Comparison of ENCODE assay signal across 8 cellular contexts in the genomic region with DNA sequence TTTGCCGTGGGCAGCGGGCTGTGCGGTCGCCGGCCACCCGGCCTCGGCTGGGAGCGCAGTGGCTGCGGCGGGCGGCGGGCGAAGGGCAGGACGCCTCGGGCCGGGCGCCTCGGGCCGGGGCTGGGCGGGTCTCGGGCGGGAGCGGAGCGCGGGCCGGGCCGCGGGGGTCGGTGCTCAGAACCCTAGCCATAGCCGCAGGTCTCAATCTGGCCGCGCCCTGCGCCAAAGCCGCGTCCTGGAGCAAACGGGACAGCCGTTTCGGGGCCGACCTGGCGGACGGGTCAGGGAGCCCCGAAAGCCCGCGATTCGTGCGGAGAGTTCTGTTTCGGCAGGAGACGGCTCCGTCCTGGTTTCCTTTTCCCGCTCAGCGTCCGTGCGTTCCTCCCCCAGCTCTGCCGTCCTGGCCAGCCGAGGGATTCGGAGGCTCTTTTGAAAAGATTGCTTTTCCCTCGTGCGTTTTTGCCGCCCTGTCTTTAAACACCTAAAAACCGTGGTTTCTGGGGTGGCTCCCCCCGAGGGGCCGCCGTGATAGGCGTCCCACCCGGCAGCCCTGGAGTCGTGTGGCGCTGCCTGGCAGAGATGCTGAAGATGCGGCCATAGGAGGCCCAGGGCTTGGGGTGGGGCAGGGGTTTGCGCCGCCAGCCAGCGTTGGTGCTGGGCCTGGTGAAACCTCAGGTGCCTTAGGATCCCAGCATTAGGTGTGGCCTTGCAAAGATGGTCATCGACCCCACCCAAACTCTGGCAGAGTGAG. TPM values are rescaled to one million over a fixed set of nuclear protein-coding genes. Genes with fewer than 3 reads are reported as not detected.
DNase-seq lines count a peak whose midpoint lies in the region; ATAC-seq lines count a peak whose summit lies in the region.

No MANE protein-coding gene starts in this region.

- H3K9me3 ChIP-seq in iPS-18c (ENCODE audit: control insufficient read depth, insufficient read depth, low read length) = peaks cover 5% of the 10 kb centered on the region

- no peak overlapping the region for H3K27ac ChIP-seq in substantia nigra (ENCODE audit: low read depth, low read length, poor library complexity, severe bottlenecking)

- no peak overlapping the region for H3K27ac Mint-ChIP-seq in activated T-helper 2 cell treated with anti-CD3 and anti-CD28 coated beads, Interferon-gamma antibody, Interleukin-2, Interleukin-4, amounts not matched to agents 10 μg/mL and 5 μg/mL and 100 μg/mL, durations not matched to agents 14 hours and 24 hours and 36 hours
- H3K27ac Mint-ChIP-seq in stimulated activated memory B cell treated with anti-CD40 and anti-IgM and Interleukin-4, amounts not matched to agents 10 μg/mL and 1 μg/mL and 100 μg/mL, for 72 hours = no peak overlapping the region

- peak overlapping the region; percentile 65 for H3K4me3 ChIP-seq in iPS-18c (ENCODE audit: insufficient read depth, low read depth, low read length)

- DNase-seq in NCI-H2227 (lab: John Stamatoyannopoulos, UW; ENCODE audit: unreplicated experiment) (peak; percentile 6), NCI-H2227 treated with DMSO at 0.1 percent for 48 hours (lab: John Stamatoyannopoulos, UW) (no peak), substantia nigra (lab: John Stamatoyannopoulos, UW) (no peak), NCI-H1105 (lab: John Stamatoyannopoulos, UW) (no peak)
- DNase-seq in activated T-helper 2 cell treated with anti-CD3 and anti-CD28 coated beads, Interferon-gamma antibody, Interleukin-2, Interleukin-4, amounts not matched to agents 10 μg/mL and 5 μg/mL and 100 μg/mL, durations not matched to agents 14 hours and 24 hours and 36 hours (ENCODE audit: low spot score) = no peak

- H3K27me3 Mint-ChIP-seq in activated T-helper 2 cell treated with anti-CD3 and anti-CD28 coated beads, Interferon-gamma antibody, Interleukin-2, Interleukin-4, amounts not matched to agents 10 μg/mL and 5 μg/mL and 100 μg/mL, durations not matched to agents 14 hours and 24 hours and 36 hours (ENCODE audit: low read depth) = peaks cover 39% of the 10 kb centered on the region
- peaks cover 75% of the 10 kb centered on the region for H3K27me3 Mint-ChIP-seq in stimulated activated memory B cell treated with anti-CD40 and anti-IgM and Interleukin-4, amounts not matched to agents 10 μg/mL and 1 μg/mL and 100 μg/mL, for 72 hours

- no peak for ATAC-seq in stimulated activated memory B cell treated with anti-CD40 and anti-IgM and Interleukin-4, amounts not matched to agents 10 μg/mL and 1 μg/mL and 100 μg/mL, for 72 hours
- no peak for ATAC-seq in HG02852 (IDR thresholded peaks at IDR 0.05; ENCODE audit: unreplicated experiment)

- peaks cover 3% of the 10 kb centered on the region for H3K4me1 Mint-ChIP-seq in activated T-helper 2 cell treated with anti-CD3 and anti-CD28 coated beads, Interferon-gamma antibody, Interleukin-2, Interleukin-4, amounts not matched to agents 10 μg/mL and 5 μg/mL and 100 μg/mL, durations not matched to agents 14 hours and 24 hours and 36 hours (ENCODE audit: low read depth)
- peaks cover 14% of the 10 kb centered on the region for H3K4me1 Mint-ChIP-seq in stimulated activated memory B cell treated with anti-CD40 and anti-IgM and Interleukin-4, amounts not matched to agents 10 μg/mL and 1 μg/mL and 100 μg/mL, for 72 hours

- peak overlapping the region; percentile 21 for H3K4me3 Mint-ChIP-seq in activated T-helper 2 cell treated with anti-CD3 and anti-CD28 coated beads, Interferon-gamma antibody, Interleukin-2, Interleukin-4, amounts not matched to agents 10 μg/mL and 5 μg/mL and 100 μg/mL, durations not matched to agents 14 hours and 24 hours and 36 hours (ENCODE audit: low read depth)
- peak overlapping the region; percentile 50 for H3K4me3 Mint-ChIP-seq in stimulated activated memory B cell treated with anti-CD40 and anti-IgM and Interleukin-4, amounts not matched to agents 10 μg/mL and 1 μg/mL and 100 μg/mL, for 72 hours

- no peaks in the 10 kb centered on the region for H3K9me3 Mint-ChIP-seq in activated T-helper 2 cell treated with anti-CD3 and anti-CD28 coated beads, Interferon-gamma antibody, Interleukin-2, Interleukin-4, amounts not matched to agents 10 μg/mL and 5 μg/mL and 100 μg/mL, durations not matched to agents 14 hours and 24 hours and 36 hours
- no peaks in the 10 kb centered on the region for H3K9me3 Mint-ChIP-seq in stimulated activated memory B cell treated with anti-CD40 and anti-IgM and Interleukin-4, amounts not matched to agents 10 μg/mL and 1 μg/mL and 100 μg/mL, for 72 hours

- H3K36me3 Mint-ChIP-seq in activated T-helper 2 cell treated with anti-CD3 and anti-CD28 coated beads, Interferon-gamma antibody, Interleukin-2, Interleukin-4, amounts not matched to agents 10 μg/mL and 5 μg/mL and 100 μg/mL, durations not matched to agents 14 hours and 24 hours and 36 hours (ENCODE audit: low read depth) = no peaks in the 10 kb centered on the region
- H3K36me3 Mint-ChIP-seq in stimulated activated memory B cell treated with anti-CD40 and anti-IgM and Interleukin-4, amounts not matched to agents 10 μg/mL and 1 μg/mL and 100 μg/mL, for 72 hours = no peaks in the 10 kb centered on the region

- intact Hi-C loops in activated T-helper 2 cell treated with anti-CD3 and anti-CD28 coated beads, Interferon-gamma antibody, Interleukin-2, Interleukin-4, amounts not matched to agents 10 μg/mL and 5 μg/mL and 100 μg/mL, durations not matched to agents 14 hours and 24 hours and 36 hours (cut with micrococcal nuclease) = no loop called here

RNA-seq across cellular contexts. Expression of gene RET, which starts 0.7 kb away (rescaled TPM):
- 0.21 and 0.59 TPM in 2 replicates for total RNA-seq in activated T-helper 2 cell treated with anti-CD3 and anti-CD28 coated beads, Interferon-gamma antibody, Interleukin-2, Interleukin-4, amounts not matched to agents 10 μg/mL and 5 μg/mL and 100 μg/mL, durations not matched to agents 14 hours and 24 hours and 36 hours
